Comparison of ENCODE assay signal across 15 cellular contexts in the genomic region with DNA sequence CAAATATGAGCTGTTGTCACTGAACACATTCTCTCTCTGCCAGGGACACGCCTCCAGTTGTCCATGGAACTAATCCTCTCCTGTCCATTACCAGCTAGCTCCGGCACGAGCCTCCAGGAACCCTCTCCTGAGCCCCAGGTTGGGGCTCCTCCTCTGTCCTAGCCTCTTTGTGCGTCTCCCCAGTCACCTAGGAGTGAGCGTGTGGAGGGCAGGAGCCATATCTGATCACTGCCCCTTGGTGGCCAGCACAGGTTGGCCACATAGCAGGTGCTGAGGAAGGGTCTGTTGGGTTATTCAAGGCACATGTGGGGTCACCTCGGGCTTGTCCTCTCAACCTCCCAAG. TPM values are rescaled to one million over a fixed set of nuclear protein-coding genes. Genes with fewer than 3 reads are reported as not detected.
DNase-seq lines count a peak whose midpoint lies in the region; ATAC-seq and TF ChIP-seq lines count a peak whose summit lies in the region.
"Had no signal": no experiment of that assay in that cellular context is flagged by ENCODE, and none has a peak within 500 bp of the region (broad histone marks: within the 10 kb centered on the region; RNA-seq: fewer than 3 reads in every experiment).

No MANE protein-coding gene starts in this region.

- H3F3A ChIP-seq in Loucy (ENCODE audit: low read depth) = no peaks in the 10 kb centered on the region

- H3K27ac ChIP-seq in CD8-positive, alpha-beta memory T cell (ENCODE audit: low read depth, low read length) = no peak overlapping the region
- H3K27ac ChIP-seq: left ventricle myocardium inferior had no signal

- CTCF ChIA-PET in CD8-positive, alpha-beta memory T cell (lab: Charles Lee) = interaction anchor here (0.6 to 1.7 kb wide), 6 partner anchors 10 to 120 kb away, joined by 3 to 5 read pairs (median 4); a partner anchor contains a TSS

- no peak for ATAC-seq in memory B cell (ENCODE audit: low read depth)
- ATAC-seq: activated CD4-positive, alpha-beta T cell treated with anti-CD3 and anti-CD28 coated beads for 36 hours had no signal

- H3K4me2 ChIP-seq in Loucy (ENCODE audit: low read depth, low read length, poor library complexity, severe bottlenecking) = peak overlapping the region; percentile 98

- POLR2A ChIA-PET in CD8-positive, alpha-beta memory T cell (lab: Charles Lee) = interaction anchor here (1.0 to 1.8 kb wide), 2 partner anchors 10 to 14 kb away, joined by 4 to 11 read pairs; a partner anchor contains a TSS

- no peaks in the 10 kb centered on the region for H3K9me2 ChIP-seq in Loucy (replicated peaks; ENCODE audit: low read depth, low read length)

- H3K4me3 Mint-ChIP-seq in CD8-positive, alpha-beta memory T cell = peak overlapping the region in 4 of 7 donors; percentile 54 to 100 (median 96)
- H3K4me3 Mint-ChIP-seq in memory B cell = peak overlapping the region; percentile 100

- H3K9ac ChIP-seq in Loucy (ENCODE audit: low read depth, low read length, poor library complexity, severe bottlenecking) = no peak overlapping the region

- TF ChIP-seq CTCF in Loucy (conservative IDR thresholded peaks at IDR 0.05; ENCODE audit: low read length) = no peak

- peaks cover 31% of the 10 kb centered on the region for H3K4me1 ChIP-seq in CD8-positive, alpha-beta memory T cell (ENCODE audit: insufficient read depth, low read length)
- H3K4me1 ChIP-seq in Loucy (ENCODE audit: insufficient read depth, low read length, poor library complexity, severe bottlenecking) = peaks cover 24% of the 10 kb centered on the region

- no peaks in the 10 kb centered on the region for H3K27me3 ChIP-seq in CD8-positive, alpha-beta memory T cell (ENCODE audit: insufficient read depth, low read length, poor library complexity, severe bottlenecking)
- H3K27me3 ChIP-seq in Loucy (ENCODE audit: insufficient read depth, low read length, poor library complexity, severe bottlenecking) = no peaks in the 10 kb centered on the region
- H3K27me3 ChIP-seq: esophagus muscularis mucosa had no signal

- peaks cover 0 to 78% (median 5%) of the 10 kb centered on the region in 3 donors for H3K36me3 Mint-ChIP-seq in CD8-positive, alpha-beta memory T cell
- peaks cover 25% of the 10 kb centered on the region for H3K36me3 Mint-ChIP-seq in memory B cell

- peaks cover 33 to 52% (median 36%) of the 10 kb centered on the region in 3 donors for H3K4me1 Mint-ChIP-seq in CD8-positive, alpha-beta memory T cell
- H3K4me1 Mint-ChIP-seq in memory B cell = peaks cover 53% of the 10 kb centered on the region

- H2AFZ ChIP-seq in Loucy (ENCODE audit: low read length) = no peak overlapping the region

- no peaks in the 10 kb centered on the region for H3K9me3 Mint-ChIP-seq in CD8-positive, alpha-beta memory T cell
- H3K9me3 Mint-ChIP-seq in memory B cell = no peaks in the 10 kb centered on the region
- H3K9me3 Mint-ChIP-seq: activated naive CD4-positive, alpha-beta T cell treated with anti-CD3 and anti-CD28 coated beads, Interleukin-2, amount 50 U/mL, for 24 hours had no signal

- H3K36me3 ChIP-seq in CD8-positive, alpha-beta memory T cell (ENCODE audit: insufficient read depth, low read length) = peaks cover 49% of the 10 kb centered on the region
- peaks cover 45% of the 10 kb centered on the region for H3K36me3 ChIP-seq in Loucy (ENCODE audit: insufficient read depth, low read length)

- peaks cover 21% of the 10 kb centered on the region for H4K20me1 ChIP-seq in Loucy (ENCODE audit: insufficient read depth, low read length, poor library complexity, severe bottlenecking)

- peaks cover 26% of the 10 kb centered on the region for H3K79me2 ChIP-seq in Loucy (ENCODE audit: insufficient read depth, low read length)

- H3K27ac Mint-ChIP-seq in CD8-positive, alpha-beta memory T cell = peak overlapping the region in 7 of 8 donors; percentile 6 to 84 (median 50)
- peak overlapping the region; percentile 100 for H3K27ac Mint-ChIP-seq in memory B cell
- H3K27ac Mint-ChIP-seq: activated CD4-positive, alpha-beta T cell treated with anti-CD3 and anti-CD28 coated beads for 36 hours had no signal

- H3K27me3 Mint-ChIP-seq in CD8-positive, alpha-beta memory T cell = peaks cover 0 to 4% of the 10 kb centered on the region in 2 donors
- no peaks in the 10 kb centered on the region for H3K27me3 Mint-ChIP-seq in memory B cell
- H3K27me3 Mint-ChIP-seq: activated CD4-positive, alpha-beta T cell treated with anti-CD3 and anti-CD28 coated beads for 36 hours; activated naive CD4-positive, alpha-beta T cell treated with anti-CD3 and anti-CD28 coated beads, Interleukin-2, amount 50 U/mL, for 24 hours had no signal

- H3K9me3 ChIP-seq in CD8-positive, alpha-beta memory T cell (ENCODE audit: low read length) = no peaks in the 10 kb centered on the region
- no peaks in the 10 kb centered on the region for H3K9me3 ChIP-seq in Loucy (ENCODE audit: insufficient read depth, low read depth, low read length)
- H3K9me3 ChIP-seq: esophagus muscularis mucosa, left ventricle myocardium inferior had no signal

- H3K4me3 ChIP-seq in CD8-positive, alpha-beta memory T cell (ENCODE audit: low read length) = no peak overlapping the region
- H3K4me3 ChIP-seq in Loucy (ENCODE audit: low read length, poor library complexity, severe bottlenecking) = no peak overlapping the region
- H3K4me3 ChIP-seq: esophagus muscularis mucosa had no signal

- DNase-seq in CD8-positive, alpha-beta memory T cell = peak in 1 of 5 donors; percentile 24
- DNase-seq in memory B cell (ENCODE audit: low spot score in 2 of 2) (no peak), HUDEP-2 (lab: John Stamatoyannopoulos, UW; ENCODE audit: unreplicated experiment in 76 of 76) (no peak), amygdala (lab: John Stamatoyannopoulos, UW) (no peak), foreskin melanocyte (no peak)
- DNase-seq: activated CD4-positive, alpha-beta T cell treated with anti-CD3 and anti-CD28 coated beads for 36 hours; hypothalamus; left ventricle myocardium inferior; NCI-H1092 treated with DMSO at 0.1 percent for 48 hours; NCI-H226; nucleus accumbens; OCI-M1 had no signal

RNA-seq across cellular contexts. Expression of a gene that starts 2.5 kb away (rescaled TPM):
- total RNA-seq in CD8-positive, alpha-beta memory T cell = 10 to 100 TPM; 35.1 to 39.7 TPM
- polyA plus RNA-seq in CD8-positive, alpha-beta memory T cell = 19.6 TPM

RNA-seq across cellular contexts. Expression of a gene that starts 9.7 kb away (rescaled TPM):
- total RNA-seq in CD8-positive, alpha-beta memory T cell = 100 to 1,000 TPM; 117 to 118 TPM
- 81.5 TPM for polyA plus RNA-seq in CD8-positive, alpha-beta memory T cell

RNA-seq across cellular contexts. Expression of a gene that starts 9.9 kb away (rescaled TPM):
- 1,000 to 10,000 TPM; 1,054 to 1,073 TPM for total RNA-seq in CD8-positive, alpha-beta memory T cell
- polyA plus RNA-seq in CD8-positive, alpha-beta memory T cell = 904 TPM

RNA-seq across cellular contexts. Expression of a gene that starts 14.4 kb away (rescaled TPM):
- total RNA-seq in CD8-positive, alpha-beta memory T cell = 10 to 100 TPM; 15.2 to 20.1 TPM
- 19.8 TPM for polyA plus RNA-seq in CD8-positive, alpha-beta memory T cell

RNA-seq across cellular contexts. Expression of a gene that starts 20.2 kb away (rescaled TPM):
- total RNA-seq in CD8-positive, alpha-beta memory T cell = 10 to 100 TPM; 17.8 to 17.9 TPM
- polyA plus RNA-seq in CD8-positive, alpha-beta memory T cell = 11.1 TPM
